In genomic region chr1:201016943-201017827, GRCh38 we compare ENCODE assay signal across 8 cellular contexts. TPM values are rescaled to one million over a fixed set of nuclear protein-coding genes. Genes with fewer than 3 reads are reported as not detected.
A peak's percentile ranks its signal among the peaks of the same experiment; 100 is the strongest.
DNase-seq lines count a peak whose midpoint lies in the region; ATAC-seq and TF ChIP-seq lines count a peak whose summit lies in the region.

No MANE protein-coding gene starts in this region.

- H3K4me3 Mint-ChIP-seq in activated CD4-positive, alpha-beta memory T cell treated with anti-CD3 and anti-CD28 coated beads, Interleukin-2, amount 10 ng/mL, durations not matched to agents 7 days and 5 days, result peak overlapping the region; percentile 35
- H3K4me3 Mint-ChIP-seq in natural killer cell, result peak overlapping the region; percentile 21

- H3K27me3 Mint-ChIP-seq in activated CD4-positive, alpha-beta memory T cell treated with anti-CD3 and anti-CD28 coated beads, Interleukin-2, amount 10 ng/mL, durations not matched to agents 7 days and 5 days, result no peaks in the 10 kb centered on the region
- no peaks in the 10 kb centered on the region for H3K27me3 Mint-ChIP-seq in natural killer cell (ENCODE audit: low read depth in 2 of 2)

- intact Hi-C loops in natural killer cell (cut with micrococcal nuclease), result loop anchor here (5.0 kb wide), 1 partner anchor 135 kb away; the partner anchor contains the start of gene TMEM9

- H3K4me1 Mint-ChIP-seq in activated CD4-positive, alpha-beta memory T cell treated with anti-CD3 and anti-CD28 coated beads, Interleukin-2, amount 10 ng/mL, durations not matched to agents 7 days and 5 days, result peaks cover 90% of the 10 kb centered on the region
- H3K4me1 Mint-ChIP-seq in natural killer cell, result peaks cover 87 to 93% of the 10 kb centered on the region in 2 donors

- ATAC-seq in HG02610 (IDR thresholded peaks at IDR 0.05; ENCODE audit: unreplicated experiment), result peak; percentile 61
- ATAC-seq in natural killer cell, result no peak
- no peak for ATAC-seq in HG03025 (IDR thresholded peaks at IDR 0.05; ENCODE audit: low FRiP score, unreplicated experiment)

- no peaks in the 10 kb centered on the region for H3K9me3 Mint-ChIP-seq in activated CD4-positive, alpha-beta memory T cell treated with anti-CD3 and anti-CD28 coated beads, Interleukin-2, amount 10 ng/mL, durations not matched to agents 7 days and 5 days
- no peaks in the 10 kb centered on the region for H3K9me3 Mint-ChIP-seq in natural killer cell

- peak overlapping the region; percentile 99 for H3K27ac Mint-ChIP-seq in activated CD4-positive, alpha-beta memory T cell treated with anti-CD3 and anti-CD28 coated beads, Interleukin-2, amount 10 ng/mL, durations not matched to agents 7 days and 5 days
- H3K27ac Mint-ChIP-seq in natural killer cell, result peak overlapping the region; percentile 50 to 98

- DNase-seq in GM10248 (ENCODE audit: extremely low spot score) (no peak), natural killer cell (no peak), globus pallidus (ENCODE audit: low spot score) (no peak), T-helper 9 cell (no peak), epidermal melanocyte (ENCODE audit: insufficient read length, low spot score) (no peak)
- DNase-seq in activated CD4-positive, alpha-beta memory T cell treated with anti-CD3 and anti-CD28 coated beads, Interleukin-2, amount 10 ng/mL, durations not matched to agents 7 days and 5 days, result no peak

- H3K36me3 Mint-ChIP-seq in activated CD4-positive, alpha-beta memory T cell treated with anti-CD3 and anti-CD28 coated beads, Interleukin-2, amount 10 ng/mL, durations not matched to agents 7 days and 5 days (ENCODE audit: low read depth), result peaks cover 74% of the 10 kb centered on the region
- no peaks in the 10 kb centered on the region for H3K36me3 Mint-ChIP-seq in natural killer cell

- CTCF ChIA-PET in GM10248 (lab: Yijun Ruan, JAX), result interaction anchor here (1.1 to 14.7 kb wide), 9 partner anchors 7 to 102 kb away, joined by 3 to 182 read pairs (median 13); partner anchors contain the start of gene KIF21B
- CTCF ChIA-PET in activated CD4-positive, alpha-beta memory T cell treated with anti-CD3 and anti-CD28 coated beads, Interleukin-2, amount 10 ng/mL, durations not matched to agents 7 days and 5 days (lab: Charles Lee), result interaction anchor here (0.9 to 8.9 kb wide), 5 partner anchors 8 to 78 kb away, joined by 3 to 91 read pairs (median 16); partner anchors contain the start of gene KIF21B

- TF ChIP-seq CTCF in GM10248 (IDR thresholded peaks at IDR 0.05; ENCODE audit: control extremely low read depth, extremely low read depth, low read depth, missing control alignments) (peak; percentile 5), natural killer cell (IDR thresholded peaks at IDR 0.05) (no peak)

- POLR2A ChIA-PET in GM10248 (lab: Yijun Ruan, JAX), result interaction anchor here (0.7 kb wide), 1 partner anchor 121 kb away, joined by 3 read pairs; no protein-coding TSS in a partner anchor
- POLR2A ChIA-PET in activated CD4-positive, alpha-beta memory T cell treated with anti-CD3 and anti-CD28 coated beads, Interleukin-2, amount 10 ng/mL, durations not matched to agents 7 days and 5 days (lab: Charles Lee), result interaction anchor here (1.2 to 11.1 kb wide), 6 partner anchors 7 to 397 kb away, joined by 3 to 178 read pairs (median 5); partner anchors contain the start of genes DDX59, KIF14 and KIF21B

RNA-seq across cellular contexts. Expression of gene KIF21B, which starts 6.3 kb away (rescaled TPM):
- 100 to 1,000 TPM; 175 to 180 TPM for total RNA-seq in activated CD4-positive, alpha-beta memory T cell treated with anti-CD3 and anti-CD28 coated beads, Interleukin-2, amount 10 ng/mL, durations not matched to agents 7 days and 5 days
- total RNA-seq in natural killer cell, result 100 to 1,000 TPM; 102 to 129 (median 126) TPM
